In genomic region chr10:121615401-121615800, GRCh38 we compare ENCODE assay signal across 16 cellular contexts. TPM values are rescaled to one million over a fixed set of nuclear protein-coding genes. Genes with fewer than 3 reads are reported as not detected.
"Had no signal": no experiment of that assay in that cellular context is flagged by ENCODE, and none has a peak within 500 bp of the region (broad histone marks: within the 10 kb centered on the region; RNA-seq: fewer than 3 reads in every experiment).

No MANE protein-coding gene starts in this region.

- H3K36me3 ChIP-seq: thyroid gland, uterus, WERI-Rb-1 had no signal

- H3K9me3 Mint-ChIP-seq: natural killer cell had no signal

- ATAC-seq: activated CD4-positive, alpha-beta T cell treated with anti-CD3 and anti-CD28 coated beads for 36 hours; activated T-cell treated with anti-CD3 and anti-CD28 coated beads, Interleukin-2, amount 50 U/mL, for 72 hours; natural killer cell; stimulated activated naive CD8-positive, alpha-beta T cell treated with anti-CD3 and anti-CD28 coated beads, Interleukin-15, amount 100 ng/mL, for 72 hours had no signal

- H3K27me3 Mint-ChIP-seq: activated CD4-positive, alpha-beta memory T cell treated with anti-CD3 and anti-CD28 coated beads, Interleukin-2, amount 10 ng/mL, durations not matched to agents 7 days and 5 days had no signal

- FAIRE-seq: endothelial cell of umbilical vein had no signal

- H3K27ac Mint-ChIP-seq: activated CD4-positive, alpha-beta memory T cell treated with anti-CD3 and anti-CD28 coated beads, Interleukin-2, amount 10 ng/mL, durations not matched to agents 7 days and 5 days; activated CD4-positive, alpha-beta T cell treated with anti-CD3 and anti-CD28 coated beads for 36 hours; activated T-cell treated with anti-CD3 and anti-CD28 coated beads, Interleukin-2, amount 50 U/mL, for 72 hours; natural killer cell; stimulated activated naive CD8-positive, alpha-beta T cell treated with anti-CD3 and anti-CD28 coated beads, Interleukin-15, amount 100 ng/mL, for 72 hours had no signal

- H3K4me3 ChIP-seq: thyroid gland, uterus had no signal

- H3K27me3 ChIP-seq: thyroid gland, uterus had no signal

- H3K4me3 Mint-ChIP-seq: activated CD4-positive, alpha-beta memory T cell treated with anti-CD3 and anti-CD28 coated beads, Interleukin-2, amount 10 ng/mL, durations not matched to agents 7 days and 5 days; activated CD4-positive, alpha-beta T cell treated with anti-CD3 and anti-CD28 coated beads for 36 hours; activated T-cell treated with anti-CD3 and anti-CD28 coated beads, Interleukin-2, amount 50 U/mL, for 72 hours; natural killer cell; stimulated activated naive CD8-positive, alpha-beta T cell treated with anti-CD3 and anti-CD28 coated beads, Interleukin-15, amount 100 ng/mL, for 72 hours had no signal

- H3K9me3 ChIP-seq: thyroid gland, uterus had no signal

- H3K36me3 Mint-ChIP-seq: natural killer cell had no signal

- H3K27ac ChIP-seq: thyroid gland, WERI-Rb-1 had no signal

- DNase-seq: activated CD4-positive, alpha-beta memory T cell treated with anti-CD3 and anti-CD28 coated beads, Interleukin-2, amount 10 ng/mL, durations not matched to agents 7 days and 5 days; activated CD4-positive, alpha-beta T cell treated with anti-CD3 and anti-CD28 coated beads for 36 hours; activated naive CD4-positive, alpha-beta T cell; activated T-cell treated with anti-CD3 and anti-CD28 coated beads, Interleukin-2, amount 50 U/mL, for 72 hours; aorta; foreskin melanocyte; natural killer cell; stimulated activated CD4-positive, alpha-beta T cell treated with anti-CD3 and anti-CD28 coated beads, Interleukin-15, amount 100 ng/mL, for 24 hours; stimulated activated CD4-positive, alpha-beta T cell treated with anti-CD3 and anti-CD28 coated beads, Interleukin-4, amount 100 ng/mL, for 24 hours; stimulated activated naive CD8-positive, alpha-beta T cell treated with anti-CD3 and anti-CD28 coated beads, Interleukin-15, amount 100 ng/mL, for 72 hours; T-helper 1 cell; thyroid gland; WERI-Rb-1 had no signal

- H3K4me1 ChIP-seq: thyroid gland, uterus had no signal

- H3K4me1 Mint-ChIP-seq: activated CD4-positive, alpha-beta memory T cell treated with anti-CD3 and anti-CD28 coated beads, Interleukin-2, amount 10 ng/mL, durations not matched to agents 7 days and 5 days; activated CD4-positive, alpha-beta T cell treated with anti-CD3 and anti-CD28 coated beads for 36 hours; natural killer cell; stimulated activated naive CD8-positive, alpha-beta T cell treated with anti-CD3 and anti-CD28 coated beads, Interleukin-15, amount 100 ng/mL, for 72 hours had no signal

RNA-seq across cellular contexts. Expression of gene FGFR2, which starts 17.2 kb away (rescaled TPM):
- total RNA-seq: activated CD4-positive, alpha-beta T cell treated with anti-CD3 and anti-CD28 coated beads for 36 hours; activated T-cell treated with anti-CD3 and anti-CD28 coated beads, Interleukin-2, amount 50 U/mL, for 72 hours; endothelial cell of umbilical vein; lung microvascular endothelial cell had no signal
